1 cellular context compared by ENCODE assay signal in the genomic region with DNA sequence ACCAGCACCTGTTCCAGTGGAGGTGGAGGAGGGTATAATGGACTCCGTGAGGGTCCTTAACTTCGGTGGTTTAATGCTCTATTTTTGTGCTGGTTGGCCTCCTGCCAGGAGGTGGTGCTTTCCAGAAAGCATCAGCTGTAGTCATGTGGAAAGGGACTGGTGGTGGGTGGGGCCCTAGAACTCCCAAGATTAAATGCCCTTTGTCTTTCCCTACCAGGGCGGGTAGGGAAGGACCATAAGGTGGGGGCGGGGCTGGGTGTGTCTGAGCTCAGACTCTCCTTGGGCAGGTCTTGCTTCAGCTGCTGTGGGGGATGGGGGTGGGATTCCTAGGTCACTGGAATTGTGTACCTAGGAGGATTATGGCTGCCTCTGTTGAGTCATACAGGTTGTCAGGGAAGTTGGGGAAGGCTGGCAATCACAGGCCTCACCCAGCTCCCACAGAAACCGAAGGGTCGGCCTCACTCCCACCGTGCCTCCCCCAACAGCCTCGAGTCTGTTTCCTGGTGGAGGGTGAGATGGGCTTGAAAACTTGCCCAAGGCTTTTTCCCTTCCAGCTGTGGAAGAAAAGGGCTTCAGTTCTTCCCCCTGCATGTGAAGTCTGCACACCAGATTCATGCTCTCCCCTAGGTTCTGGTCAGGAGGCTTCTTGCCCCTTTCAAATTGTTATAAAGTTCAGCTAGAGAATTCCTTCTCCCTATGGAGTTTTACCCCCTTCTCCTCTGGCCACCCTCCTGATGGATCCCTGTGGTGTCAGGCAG.
TF ChIP-seq lines count a peak whose summit lies in the region.

No MANE protein-coding gene starts in this region.

TF ChIP-seq in HCT116, 20 proteins besides CTCF, POLR2A, EP300 and RAD21 (continued from another document):
- TF ChIP-seq, protein P1, sequence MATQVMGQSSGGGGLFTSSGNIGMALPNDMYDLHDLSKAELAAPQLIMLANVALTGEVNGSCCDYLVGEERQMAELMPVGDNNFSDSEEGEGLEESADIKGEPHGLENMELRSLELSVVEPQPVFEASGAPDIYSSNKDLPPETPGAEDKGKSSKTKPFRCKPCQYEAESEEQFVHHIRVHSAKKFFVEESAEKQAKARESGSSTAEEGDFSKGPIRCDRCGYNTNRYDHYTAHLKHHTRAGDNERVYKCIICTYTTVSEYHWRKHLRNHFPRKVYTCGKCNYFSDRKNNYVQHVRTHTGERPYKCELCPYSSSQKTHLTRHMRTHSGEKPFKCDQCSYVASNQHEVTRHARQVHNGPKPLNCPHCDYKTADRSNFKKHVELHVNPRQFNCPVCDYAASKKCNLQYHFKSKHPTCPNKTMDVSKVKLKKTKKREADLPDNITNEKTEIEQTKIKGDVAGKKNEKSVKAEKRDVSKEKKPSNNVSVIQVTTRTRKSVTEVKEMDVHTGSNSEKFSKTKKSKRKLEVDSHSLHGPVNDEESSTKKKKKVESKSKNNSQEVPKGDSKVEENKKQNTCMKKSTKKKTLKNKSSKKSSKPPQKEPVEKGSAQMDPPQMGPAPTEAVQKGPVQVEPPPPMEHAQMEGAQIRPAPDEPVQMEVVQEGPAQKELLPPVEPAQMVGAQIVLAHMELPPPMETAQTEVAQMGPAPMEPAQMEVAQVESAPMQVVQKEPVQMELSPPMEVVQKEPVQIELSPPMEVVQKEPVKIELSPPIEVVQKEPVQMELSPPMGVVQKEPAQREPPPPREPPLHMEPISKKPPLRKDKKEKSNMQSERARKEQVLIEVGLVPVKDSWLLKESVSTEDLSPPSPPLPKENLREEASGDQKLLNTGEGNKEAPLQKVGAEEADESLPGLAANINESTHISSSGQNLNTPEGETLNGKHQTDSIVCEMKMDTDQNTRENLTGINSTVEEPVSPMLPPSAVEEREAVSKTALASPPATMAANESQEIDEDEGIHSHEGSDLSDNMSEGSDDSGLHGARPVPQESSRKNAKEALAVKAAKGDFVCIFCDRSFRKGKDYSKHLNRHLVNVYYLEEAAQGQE (IDR thresholded peaks at IDR 0.05; ENCODE audit: low read depth), result no peak
- no peak for TF ChIP-seq EZH2 (IDR thresholded peaks at IDR 0.05)
